8 cellular contexts compared by ENCODE assay signal in the genomic region with DNA sequence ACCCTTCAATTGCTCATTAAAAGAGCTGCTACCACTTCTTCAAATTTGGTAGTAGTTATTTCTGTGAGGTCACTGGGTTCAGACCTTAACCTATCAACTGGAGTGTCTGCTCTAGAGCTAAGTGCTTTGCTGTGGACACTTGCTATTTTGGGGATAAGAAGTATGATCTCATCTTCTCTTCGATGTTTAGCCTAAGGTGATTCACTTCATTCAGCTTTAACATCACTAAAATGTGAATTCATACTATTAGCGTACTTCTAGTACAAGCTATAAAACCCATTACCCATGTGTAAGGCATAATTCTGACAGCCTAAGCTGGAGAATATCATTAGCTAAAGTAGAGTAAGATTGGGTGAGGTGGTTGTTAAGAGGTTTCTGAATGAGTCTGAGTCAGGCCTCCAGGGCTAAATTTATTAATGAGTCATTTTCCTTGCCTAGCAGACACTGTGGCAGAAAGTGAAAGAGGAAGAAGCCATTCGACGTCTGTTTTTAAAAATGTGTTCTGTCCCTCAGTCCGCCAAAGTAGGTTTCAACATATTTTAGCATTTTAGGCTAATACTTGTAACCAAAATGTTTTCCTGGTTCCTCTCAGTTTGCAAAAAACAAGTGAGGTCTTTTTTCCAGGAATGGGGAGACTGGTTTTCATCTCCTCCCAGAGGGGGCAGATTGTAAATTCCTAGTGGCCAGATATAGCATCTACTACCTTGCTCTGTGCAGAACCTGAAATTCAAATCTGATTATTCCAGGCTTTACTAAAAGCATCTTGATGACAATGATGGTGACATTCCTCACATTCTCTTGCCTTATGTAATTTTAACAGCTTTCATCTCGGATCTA.
A peak's percentile ranks its signal among the peaks of the same experiment; 100 is the strongest.
DNase-seq lines count a peak whose midpoint lies in the region; ATAC-seq and TF ChIP-seq lines count a peak whose summit lies in the region.

No MANE protein-coding gene starts in this region.

- DNase-seq in CD8-positive, alpha-beta T cell, result no peak
- DNase-seq in SJSA1 (ENCODE audit: low read depth in 1 of 2, low spot score in 2 of 2), result peak in 1 of 2 experiments; percentile 87
- DNase-seq in epithelial cell of prostate (ENCODE audit: low read depth, low spot score), result no peak
- peak in 1 of 10 donors; percentile 13 for DNase-seq in naive thymus-derived CD8-positive, alpha-beta T cell
- no peak for DNase-seq in ureter (ENCODE audit: low spot score)
- DNase-seq in GOT3 (lab: John Stamatoyannopoulos, UW), result no peak

- H3K4me3 ChIP-seq in CD8-positive, alpha-beta T cell (ENCODE audit: low read depth, low read length), result no peak overlapping the region
- peak overlapping the region; percentile 27 for H3K4me3 ChIP-seq in SJSA1

- POLR2A ChIA-PET in CD8-positive, alpha-beta T cell (lab: Charles Lee), result no interaction called here
- POLR2A ChIA-PET in naive thymus-derived CD8-positive, alpha-beta T cell (lab: Charles Lee), result no interaction called here

- no peaks in the 10 kb centered on the region for H3K36me3 Mint-ChIP-seq in CD8-positive, alpha-beta T cell
- no peaks in the 10 kb centered on the region for H3K36me3 Mint-ChIP-seq in naive thymus-derived CD8-positive, alpha-beta T cell

- H3K27ac Mint-ChIP-seq in CD8-positive, alpha-beta T cell, result no peak overlapping the region
- peak overlapping the region in 1 of 10 donors; percentile 14 for H3K27ac Mint-ChIP-seq in naive thymus-derived CD8-positive, alpha-beta T cell

- CTCF ChIA-PET in CD8-positive, alpha-beta T cell (lab: Charles Lee), result no interaction called here

- no peak for TF ChIP-seq CTCF in CD8-positive, alpha-beta T cell (IDR thresholded peaks at IDR 0.05)

- peak; percentile 57 for ATAC-seq in CD8-positive, alpha-beta T cell
- ATAC-seq in GM19397 (IDR thresholded peaks at IDR 0.05; ENCODE audit: unreplicated experiment), result peak; percentile 97
- peak; percentile 99 for ATAC-seq in HG03280 (IDR thresholded peaks at IDR 0.05; ENCODE audit: unreplicated experiment)
- ATAC-seq in naive thymus-derived CD8-positive, alpha-beta T cell, result peak; percentile 27 to 62

- H3K27me3 ChIP-seq in CD8-positive, alpha-beta T cell (ENCODE audit: insufficient read depth, low read length), result no peaks in the 10 kb centered on the region
- H3K27me3 ChIP-seq in SJSA1 (replicated peaks), result no peaks in the 10 kb centered on the region

- intact Hi-C loops in CD8-positive, alpha-beta T cell (cut with DNase I, micrococcal nuclease), result no loop called here

- peak overlapping the region; percentile 61 for H3K4me3 Mint-ChIP-seq in CD8-positive, alpha-beta T cell
- H3K4me3 Mint-ChIP-seq in naive thymus-derived CD8-positive, alpha-beta T cell, result peak overlapping the region in 7 of 10 donors; percentile 1 to 70 (median 3)

- no peaks in the 10 kb centered on the region for H3K9me3 ChIP-seq in CD8-positive, alpha-beta T cell (ENCODE audit: low read length)
- H3K9me3 ChIP-seq in SJSA1 (replicated peaks), result no peaks in the 10 kb centered on the region

- H3K4me1 Mint-ChIP-seq in CD8-positive, alpha-beta T cell (ENCODE audit: low read depth), result peaks cover 10% of the 10 kb centered on the region
- H3K4me1 Mint-ChIP-seq in naive thymus-derived CD8-positive, alpha-beta T cell, result peaks cover 2 to 19% (median 6%) of the 10 kb centered on the region in 4 donors

- H3K27me3 Mint-ChIP-seq in CD8-positive, alpha-beta T cell (ENCODE audit: low read depth), result no peaks in the 10 kb centered on the region
- H3K27me3 Mint-ChIP-seq in naive thymus-derived CD8-positive, alpha-beta T cell, result peaks cover 0 to 29% (median 2%) of the 10 kb centered on the region in 5 donors

- H3K4me1 ChIP-seq in CD8-positive, alpha-beta T cell (ENCODE audit: insufficient read depth, low read length), result no peaks in the 10 kb centered on the region
- H3K4me1 ChIP-seq in SJSA1 (replicated peaks), result peaks cover 17% of the 10 kb centered on the region

- no peaks in the 10 kb centered on the region for H3K36me3 ChIP-seq in CD8-positive, alpha-beta T cell (ENCODE audit: insufficient read depth, low read length)
- no peaks in the 10 kb centered on the region for H3K36me3 ChIP-seq in SJSA1

- H3K9me3 Mint-ChIP-seq in CD8-positive, alpha-beta T cell, result no peaks in the 10 kb centered on the region
- peaks cover 0 to 9% (median 0%) of the 10 kb centered on the region in 9 donors for H3K9me3 Mint-ChIP-seq in naive thymus-derived CD8-positive, alpha-beta T cell

- no peak overlapping the region for H3K27ac ChIP-seq in CD8-positive, alpha-beta T cell (ENCODE audit: low read depth, low read length)
- peak overlapping the region; percentile 83 for H3K27ac ChIP-seq in SJSA1
- peak overlapping the region; percentile 47 for H3K27ac ChIP-seq in epithelial cell of prostate

Comparison
In these comparisons a context has a peak if more than half of its experiments do, and no peak if none do; other contexts are left out.
1. ATAC-seq: peak in every context shown above with its lines; median percentile 99 in HG03280; 97 in GM19397; 57 in CD8-positive, alpha-beta T cell; 44 in naive thymus-derived CD8-positive, alpha-beta T cell.